In genomic region chr3:149620291-149621020, GRCh38 we compare ENCODE assay signal across 13 cellular contexts.
A peak's percentile ranks its signal among the peaks of the same experiment; 100 is the strongest.
DNase-seq lines count a peak whose midpoint lies in the region; ATAC-seq and TF ChIP-seq lines count a peak whose summit lies in the region.
"Had no signal": no experiment of that assay in that cellular context is flagged by ENCODE, and none has a peak within 500 bp of the region (broad histone marks: within the 10 kb centered on the region; RNA-seq: fewer than 3 reads in every experiment).

No MANE protein-coding gene starts in this region.

- H3K27me3 Mint-ChIP-seq in activated naive CD4-positive, alpha-beta T cell treated with anti-CD3 and anti-CD28 coated beads, Interleukin-2, amount 10 ng/mL, durations not matched to agents 7 days and 5 days = peaks cover 5% of the 10 kb centered on the region

- H3K9me3 Mint-ChIP-seq in activated naive CD4-positive, alpha-beta T cell treated with anti-CD3 and anti-CD28 coated beads, Interleukin-2, amount 10 ng/mL, durations not matched to agents 7 days and 5 days = no peaks in the 10 kb centered on the region
- H3K9me3 Mint-ChIP-seq: activated CD4-positive, alpha-beta memory T cell treated with anti-CD3 and anti-CD28 coated beads, Interleukin-2, amount 10 ng/mL, durations not matched to agents 7 days and 5 days; H9; stimulated activated memory B cell treated with anti-CD40 and anti-IgM and Interleukin-4, amounts not matched to agents 10 μg/mL and 1 μg/mL and 100 μg/mL, for 72 hours had no signal

- H3K4me3 Mint-ChIP-seq in activated naive CD4-positive, alpha-beta T cell treated with anti-CD3 and anti-CD28 coated beads, Interleukin-2, amount 10 ng/mL, durations not matched to agents 7 days and 5 days = no peak overlapping the region
- H3K4me3 Mint-ChIP-seq: activated CD4-positive, alpha-beta memory T cell treated with anti-CD3 and anti-CD28 coated beads, Interleukin-2, amount 10 ng/mL, durations not matched to agents 7 days and 5 days; H9; neural crest cell; stimulated activated memory B cell treated with anti-CD40 and anti-IgM and Interleukin-4, amounts not matched to agents 10 μg/mL and 1 μg/mL and 100 μg/mL, for 72 hours had no signal

- H3K4me1 Mint-ChIP-seq in activated naive CD4-positive, alpha-beta T cell treated with anti-CD3 and anti-CD28 coated beads, Interleukin-2, amount 10 ng/mL, durations not matched to agents 7 days and 5 days = peaks cover 13% of the 10 kb centered on the region

- ATAC-seq in HG03159 (IDR thresholded peaks at IDR 0.05; ENCODE audit: unreplicated experiment) (peak; percentile 53), HG02970 (IDR thresholded peaks at IDR 0.05; ENCODE audit: low FRiP score, unreplicated experiment) (no peak)
- ATAC-seq: stimulated activated memory B cell treated with anti-CD40 and anti-IgM and Interleukin-4, amounts not matched to agents 10 μg/mL and 1 μg/mL and 100 μg/mL, for 72 hours had no signal

- no peaks in the 10 kb centered on the region for H3K9me3 ChIP-seq in stomach smooth muscle (ENCODE audit: control insufficient read depth in 2 of 2, low read length in 2 of 2)
- H3K9me3 ChIP-seq: BLaER1 had no signal

- H3K4me3 ChIP-seq in brain microvascular endothelial cell (ENCODE audit: low read depth, low read length) (no peak overlapping the region), stomach smooth muscle (ENCODE audit: low read length in 2 of 2) (no peak overlapping the region)
- H3K4me3 ChIP-seq: BLaER1 had no signal

- no peak for DNase-seq in activated naive CD4-positive, alpha-beta T cell treated with anti-CD3 and anti-CD28 coated beads, Interleukin-2, amount 10 ng/mL, durations not matched to agents 7 days and 5 days
- DNase-seq in activated naive CD4-positive, alpha-beta T cell treated with anti-CD3 and anti-CD28 coated beads, Interleukin-2, amount 50 U/mL, for 16 hours = no peak
- DNase-seq in brain microvascular endothelial cell = peak; percentile 88
- no peak for DNase-seq in DMS153 treated with DMSO at 0.1 percent for 48 hours (lab: John Stamatoyannopoulos, UW; ENCODE audit: unreplicated experiment)
- DNase-seq in activated CD4-positive, alpha-beta T cell treated with anti-CD3 and anti-CD28 coated beads for 4 hours = no peak
- DNase-seq: H9 had no signal

- in situ Hi-C loops in brain microvascular endothelial cell (cut with HindIII; ENCODE audit: low pct_ligation_motif_present, low sequenced_read_pairs) = no loop called here

- H3K27ac ChIP-seq in brain microvascular endothelial cell = peak overlapping the region; percentile 96
- peak overlapping the region; percentile 7 for H3K27ac ChIP-seq in stomach smooth muscle (ENCODE audit: low read length)
- H3K27ac ChIP-seq: BLaER1 had no signal

- H3K27ac Mint-ChIP-seq in activated naive CD4-positive, alpha-beta T cell treated with anti-CD3 and anti-CD28 coated beads, Interleukin-2, amount 10 ng/mL, durations not matched to agents 7 days and 5 days = peak overlapping the region; percentile 17
- H3K27ac Mint-ChIP-seq: stimulated activated memory B cell treated with anti-CD40 and anti-IgM and Interleukin-4, amounts not matched to agents 10 μg/mL and 1 μg/mL and 100 μg/mL, for 72 hours had no signal

- TF ChIP-seq CTCF in brain microvascular endothelial cell (IDR thresholded peaks at IDR 0.05; ENCODE audit: low read depth, low read length, missing control alignments) = no peak

- H3K27me3 ChIP-seq in brain microvascular endothelial cell (replicated peaks) (no peaks in the 10 kb centered on the region), stomach smooth muscle (ENCODE audit: control insufficient read depth in 1 of 2, insufficient read depth in 2 of 2, low read length in 2 of 2) (no peaks in the 10 kb centered on the region)
- H3K27me3 ChIP-seq: BLaER1 had no signal

- H3K9ac ChIP-seq in stomach smooth muscle (ENCODE audit: low read length in 2 of 2) = no peak overlapping the region
- H3K9ac ChIP-seq: BLaER1 had no signal

- H3K36me3 ChIP-seq in brain microvascular endothelial cell (replicated peaks) = no peaks in the 10 kb centered on the region
- H3K36me3 ChIP-seq in stomach smooth muscle (ENCODE audit: control insufficient read depth in 2 of 2, insufficient read depth in 2 of 2, low read length in 2 of 2) = no peaks in the 10 kb centered on the region
- H3K36me3 ChIP-seq: BLaER1 had no signal

- H3K36me3 Mint-ChIP-seq in activated naive CD4-positive, alpha-beta T cell treated with anti-CD3 and anti-CD28 coated beads, Interleukin-2, amount 10 ng/mL, durations not matched to agents 7 days and 5 days = no peaks in the 10 kb centered on the region
- H3K36me3 Mint-ChIP-seq: stimulated activated memory B cell treated with anti-CD40 and anti-IgM and Interleukin-4, amounts not matched to agents 10 μg/mL and 1 μg/mL and 100 μg/mL, for 72 hours had no signal

- peaks cover 23% of the 10 kb centered on the region for H3K4me1 ChIP-seq in stomach smooth muscle (ENCODE audit: control insufficient read depth, insufficient read depth, low read length)

- CTCF ChIA-PET in activated naive CD4-positive, alpha-beta T cell treated with anti-CD3 and anti-CD28 coated beads, Interleukin-2, amount 10 ng/mL, durations not matched to agents 7 days and 5 days (lab: Charles Lee) = no interaction called here
